In the genomic region with DNA sequence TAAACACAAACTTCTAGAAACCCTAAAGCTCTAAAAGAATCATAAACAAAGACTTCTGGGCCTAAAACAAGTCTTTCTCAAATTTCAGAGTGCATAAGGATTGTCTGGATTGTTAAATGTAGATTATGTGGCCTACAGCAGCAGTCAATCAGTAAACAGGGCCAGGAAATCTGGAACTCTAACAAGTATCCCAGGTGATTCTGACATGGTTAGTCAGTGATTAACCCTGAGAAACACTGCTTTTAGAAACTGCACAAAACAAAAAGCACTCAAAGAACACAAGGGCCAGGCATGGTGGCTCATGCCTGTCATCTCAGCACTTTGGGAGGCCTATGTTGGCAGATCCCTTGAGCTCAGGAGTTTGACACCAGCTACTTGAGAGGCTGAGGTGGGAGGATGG, we compare ENCODE assay signal across 1 cellular context.
TF ChIP-seq lines count a peak whose summit lies in the region.

No MANE protein-coding gene starts in this region.

TF ChIP-seq in A549, 52 proteins besides CTCF, POLR2A, EP300 and RAD21 (continued from another document):
- no peak for TF ChIP-seq CEBPB (IDR thresholded peaks at IDR 0.05)
